Comparison of ENCODE assay signal across 11 cellular contexts in the genomic region with DNA sequence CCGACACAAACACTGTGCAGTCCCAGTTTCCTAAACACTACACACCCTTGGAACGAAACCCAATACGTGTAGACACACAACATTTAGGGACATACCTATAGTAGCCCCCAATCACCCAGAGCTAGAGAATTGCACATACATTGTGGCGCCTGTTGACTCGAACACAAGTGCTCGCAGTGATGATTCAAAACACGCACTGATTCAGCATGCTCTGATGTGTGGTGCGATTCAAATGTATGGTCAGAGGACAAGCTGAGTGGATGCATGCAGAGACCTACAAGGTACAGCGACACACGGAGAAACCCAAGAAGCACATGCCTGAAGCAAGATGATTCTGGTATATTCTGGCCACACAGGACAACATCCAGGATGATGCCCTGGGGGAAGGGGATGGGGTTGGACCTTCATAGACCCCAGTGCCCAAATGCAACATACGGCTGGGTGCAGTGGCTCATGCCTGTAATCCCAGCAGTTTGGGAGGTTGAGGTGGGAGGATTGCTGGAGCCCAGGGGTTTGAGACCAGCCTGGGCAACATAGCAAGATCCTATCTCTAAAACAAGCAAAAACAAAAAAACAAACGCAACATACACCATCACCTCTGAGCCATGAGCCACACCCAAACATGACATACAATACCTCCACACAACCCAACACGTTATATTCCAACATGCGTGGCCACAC. TPM values are rescaled to one million over a fixed set of nuclear protein-coding genes. Genes with fewer than 3 reads are reported as not detected.
A peak's percentile ranks its signal among the peaks of the same experiment; 100 is the strongest.
DNase-seq lines count a peak whose midpoint lies in the region; ATAC-seq, FAIRE-seq and TF ChIP-seq lines count a peak whose summit lies in the region.
"Had no signal": no experiment of that assay in that cellular context is flagged by ENCODE, and none has a peak within 500 bp of the region (broad histone marks: within the 10 kb centered on the region; RNA-seq: fewer than 3 reads in every experiment).

No MANE protein-coding gene starts in this region.

- no peaks in the 10 kb centered on the region for H3K27me3 Mint-ChIP-seq in activated CD8-positive, alpha-beta memory T cell treated with anti-CD3 and anti-CD28 coated beads, Interleukin-2, amount 10 ng/mL, durations not matched to agents 7 days and 5 days
- H3K27me3 Mint-ChIP-seq in astrocyte (ENCODE audit: low read depth, unreplicated experiment): peaks cover 8% of the 10 kb centered on the region
- no peaks in the 10 kb centered on the region for H3K27me3 Mint-ChIP-seq in stimulated activated memory B cell treated with anti-CD40 and anti-IgM and Interleukin-4, amounts not matched to agents 10 μg/mL and 1 μg/mL and 100 μg/mL, for 72 hours

- H3K4me2 ChIP-seq in astrocyte (ENCODE audit: low read length): peak overlapping the region; percentile 84

- peaks cover 9% of the 10 kb centered on the region for H3K36me3 Mint-ChIP-seq in activated CD8-positive, alpha-beta memory T cell treated with anti-CD3 and anti-CD28 coated beads, Interleukin-2, amount 10 ng/mL, durations not matched to agents 7 days and 5 days
- H3K36me3 Mint-ChIP-seq in astrocyte (ENCODE audit: low read depth, unreplicated experiment): peaks cover 2% of the 10 kb centered on the region
- H3K36me3 Mint-ChIP-seq in stimulated activated memory B cell treated with anti-CD40 and anti-IgM and Interleukin-4, amounts not matched to agents 10 μg/mL and 1 μg/mL and 100 μg/mL, for 72 hours: peaks cover 14% of the 10 kb centered on the region

- H3K9me3 ChIP-seq in astrocyte (ENCODE audit: insufficient read depth, low read depth, low read length) (no peaks in the 10 kb centered on the region), WERI-Rb-1 (ENCODE audit: severe bottlenecking) (no peaks in the 10 kb centered on the region)

- no peaks in the 10 kb centered on the region for H4K20me1 ChIP-seq in astrocyte (ENCODE audit: insufficient read depth, low read length)

- H2AFZ ChIP-seq in astrocyte (ENCODE audit: low read depth, low read length): no peak overlapping the region

- FAIRE-seq in astrocyte (lab: Jason Lieb, UNC): no peak

- H3K4me3 Mint-ChIP-seq in activated CD8-positive, alpha-beta memory T cell treated with anti-CD3 and anti-CD28 coated beads, Interleukin-2, amount 10 ng/mL, durations not matched to agents 7 days and 5 days: peak overlapping the region; percentile 74
- H3K4me3 Mint-ChIP-seq in astrocyte (ENCODE audit: unreplicated experiment): peak overlapping the region; percentile 36
- peak overlapping the region; percentile 82 for H3K4me3 Mint-ChIP-seq in stimulated activated memory B cell treated with anti-CD40 and anti-IgM and Interleukin-4, amounts not matched to agents 10 μg/mL and 1 μg/mL and 100 μg/mL, for 72 hours

- no peaks in the 10 kb centered on the region for H3K9me3 Mint-ChIP-seq in activated CD8-positive, alpha-beta memory T cell treated with anti-CD3 and anti-CD28 coated beads, Interleukin-2, amount 10 ng/mL, durations not matched to agents 7 days and 5 days (ENCODE audit: low read depth)
- H3K9me3 Mint-ChIP-seq in astrocyte (ENCODE audit: unreplicated experiment): peaks cover 4% of the 10 kb centered on the region
- peaks cover 3% of the 10 kb centered on the region for H3K9me3 Mint-ChIP-seq in stimulated activated memory B cell treated with anti-CD40 and anti-IgM and Interleukin-4, amounts not matched to agents 10 μg/mL and 1 μg/mL and 100 μg/mL, for 72 hours

- TF ChIP-seq CTCF in astrocyte (IDR thresholded peaks at IDR 0.05; ENCODE audit: insufficient read depth, low read depth, low read length) (no peak), WERI-Rb-1 (IDR thresholded peaks at IDR 0.05; ENCODE audit: low read depth, low read length) (no peak), GM10266 (IDR thresholded peaks at IDR 0.05; ENCODE audit: control insufficient read depth, insufficient read depth, low read depth, missing control alignments) (no peak)

- CTCF ChIA-PET in activated CD8-positive, alpha-beta memory T cell treated with anti-CD3 and anti-CD28 coated beads, Interleukin-2, amount 10 ng/mL, durations not matched to agents 7 days and 5 days (lab: Charles Lee): interaction anchor here (1.4 to 9.5 kb wide), 6 partner anchors 15 to 113 kb away, joined by 4 to 145 read pairs (median 20); partner anchors contain the start of gene SMG9

- no peak overlapping the region for H3K27ac ChIP-seq in astrocyte (ENCODE audit: low read depth, low read length)
- H3K27ac ChIP-seq in WERI-Rb-1: no peak overlapping the region
- H3K27ac ChIP-seq: foreskin keratinocyte had no signal

- peaks cover 73% of the 10 kb centered on the region for H3K4me1 Mint-ChIP-seq in activated CD8-positive, alpha-beta memory T cell treated with anti-CD3 and anti-CD28 coated beads, Interleukin-2, amount 10 ng/mL, durations not matched to agents 7 days and 5 days
- H3K4me1 Mint-ChIP-seq in astrocyte (ENCODE audit: low read depth, unreplicated experiment): peaks cover 46% of the 10 kb centered on the region
- peaks cover 79% of the 10 kb centered on the region for H3K4me1 Mint-ChIP-seq in stimulated activated memory B cell treated with anti-CD40 and anti-IgM and Interleukin-4, amounts not matched to agents 10 μg/mL and 1 μg/mL and 100 μg/mL, for 72 hours

- peak; percentile 18 for ATAC-seq in activated CD8-positive, alpha-beta memory T cell treated with anti-CD3 and anti-CD28 coated beads, Interleukin-2, amount 10 ng/mL, durations not matched to agents 7 days and 5 days
- ATAC-seq in stimulated activated memory B cell treated with anti-CD40 and anti-IgM and Interleukin-4, amounts not matched to agents 10 μg/mL and 1 μg/mL and 100 μg/mL, for 72 hours: no peak

- peak; percentile 70 for DNase-seq in activated CD8-positive, alpha-beta memory T cell treated with anti-CD3 and anti-CD28 coated beads, Interleukin-2, amount 10 ng/mL, durations not matched to agents 7 days and 5 days
- no peak for DNase-seq in activated CD8-positive, alpha-beta memory T cell treated with anti-CD3 and anti-CD28 coated beads, Interleukin-2, amount 50 U/mL, for 48 hours
- DNase-seq in RKO (ENCODE audit: low spot score) (peak; percentile 58), astrocyte (ENCODE audit: low read depth) (no peak), WERI-Rb-1 (no peak), GM03348 (ENCODE audit: low spot score) (no peak), GM10266 (ENCODE audit: extremely low spot score) (no peak)
- DNase-seq: NCI-H146; NK-92 treated with Interleukin-12 subunit alpha and Interleukin-12 subunit beta, amount 100 ng/mL, for 24 hours had no signal

- H3K79me2 ChIP-seq in astrocyte (ENCODE audit: insufficient read depth, low read length): peaks cover 11% of the 10 kb centered on the region

- H3K4me3 ChIP-seq in astrocyte (ENCODE audit: insufficient read depth, low read depth, low read length) (no peak overlapping the region), WERI-Rb-1 (ENCODE audit: low read depth, low read length) (no peak overlapping the region)

- H3K9ac ChIP-seq in astrocyte (ENCODE audit: low read length): peak overlapping the region; percentile 23

- H3K27me3 ChIP-seq in astrocyte (ENCODE audit: insufficient read depth, low read length): no peaks in the 10 kb centered on the region
- no peaks in the 10 kb centered on the region for H3K27me3 ChIP-seq in WERI-Rb-1 (ENCODE audit: insufficient read depth, low read depth, severe bottlenecking)
- H3K27me3 ChIP-seq: foreskin keratinocyte had no signal

- H3K36me3 ChIP-seq in astrocyte (ENCODE audit: insufficient read depth, low read length): no peaks in the 10 kb centered on the region
- no peaks in the 10 kb centered on the region for H3K36me3 ChIP-seq in WERI-Rb-1

- peaks cover 50% of the 10 kb centered on the region for H3K4me1 ChIP-seq in astrocyte (ENCODE audit: insufficient read depth, low read length)

- peak overlapping the region; percentile 87 for H3K27ac Mint-ChIP-seq in activated CD8-positive, alpha-beta memory T cell treated with anti-CD3 and anti-CD28 coated beads, Interleukin-2, amount 10 ng/mL, durations not matched to agents 7 days and 5 days
- H3K27ac Mint-ChIP-seq in astrocyte (ENCODE audit: unreplicated experiment): peak overlapping the region; percentile 16
- H3K27ac Mint-ChIP-seq in stimulated activated memory B cell treated with anti-CD40 and anti-IgM and Interleukin-4, amounts not matched to agents 10 μg/mL and 1 μg/mL and 100 μg/mL, for 72 hours: peak overlapping the region; percentile 93

RNA-seq across cellular contexts. Expression of gene KCNN4, which starts 1.0 kb away (rescaled TPM):
- total RNA-seq in activated CD8-positive, alpha-beta memory T cell treated with anti-CD3 and anti-CD28 coated beads, Interleukin-2, amount 10 ng/mL, durations not matched to agents 7 days and 5 days: 10 to 100 TPM; 43.9 to 53.0 TPM
- 2.6 and 3.6 TPM in 2 replicates for total RNA-seq in astrocyte

RNA-seq across cellular contexts. Expression of gene LYPD5, which starts 20.5 kb away (rescaled TPM):
- total RNA-seq in activated CD8-positive, alpha-beta memory T cell treated with anti-CD3 and anti-CD28 coated beads, Interleukin-2, amount 10 ng/mL, durations not matched to agents 7 days and 5 days: under 1 TPM; 0.40 to 0.58 TPM
- not detected in 2 replicates for total RNA-seq in astrocyte

RNA-seq across cellular contexts. Expression of gene SMG9, which starts 27.0 kb away (rescaled TPM):
- 10 to 100 TPM; 62.3 to 74.7 TPM for total RNA-seq in activated CD8-positive, alpha-beta memory T cell treated with anti-CD3 and anti-CD28 coated beads, Interleukin-2, amount 10 ng/mL, durations not matched to agents 7 days and 5 days
- 35.0 and 37.0 TPM in 2 replicates for total RNA-seq in astrocyte

RNA-seq across cellular contexts. Expression of gene ZNF283, which starts 45.4 kb away (rescaled TPM):
- total RNA-seq in activated CD8-positive, alpha-beta memory T cell treated with anti-CD3 and anti-CD28 coated beads, Interleukin-2, amount 10 ng/mL, durations not matched to agents 7 days and 5 days: 1 to 10 TPM; 5.2 to 6.5 TPM
- total RNA-seq in astrocyte: 10.1 and 11.9 TPM in 2 replicates

Comparison
In these comparisons a context has a peak if more than half of its experiments do, and no peak if none do; other contexts are left out.
1. DNase-seq: peak in activated CD8-positive, alpha-beta memory T cell treated with anti-CD3 and anti-CD28 coated beads, Interleukin-2, amount 10 ng/mL, durations not matched to agents 7 days and 5 days (single experiment) and RKO (single experiment); none in activated CD8-positive, alpha-beta memory T cell treated with anti-CD3 and anti-CD28 coated beads, Interleukin-2, amount 50 U/mL, for 48 hours (single experiment), astrocyte (single experiment), WERI-Rb-1 (single experiment), GM03348 (single experiment) and GM10266 (single experiment).
2. H3K27ac Mint-ChIP-seq: peak in every context shown above with its lines; median percentile 93 in stimulated activated memory B cell treated with anti-CD40 and anti-IgM and Interleukin-4, amounts not matched to agents 10 μg/mL and 1 μg/mL and 100 μg/mL, for 72 hours; 87 in activated CD8-positive, alpha-beta memory T cell treated with anti-CD3 and anti-CD28 coated beads, Interleukin-2, amount 10 ng/mL, durations not matched to agents 7 days and 5 days; 16 in astrocyte.
3. Peak in every context shown above with its lines, with median percentiles within 50 percentile points of each other: H3K4me3 Mint-ChIP-seq.